Comparison of ENCODE assay signal across 1 cellular context in the genomic region with DNA sequence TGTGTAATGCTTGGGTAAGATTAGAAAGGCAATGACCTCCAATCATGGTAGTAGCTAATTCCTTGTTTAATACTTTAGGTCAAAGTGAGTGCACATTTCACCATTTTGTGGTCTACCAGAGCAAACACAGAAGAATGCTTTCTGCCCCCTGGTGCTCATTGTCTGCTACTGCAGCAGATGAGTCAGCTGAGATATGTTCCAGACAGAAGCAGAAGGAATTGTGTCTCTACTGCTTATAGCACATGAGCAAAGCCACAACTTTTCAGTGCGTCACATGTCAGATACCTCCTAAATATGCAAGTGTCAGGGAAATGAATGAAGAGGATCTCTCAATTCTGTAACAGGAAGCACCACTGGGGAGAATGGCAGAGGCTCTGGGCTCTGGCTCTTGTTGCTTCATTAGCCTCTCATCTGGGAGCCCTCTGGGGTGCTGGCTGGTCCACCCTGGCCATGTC.
TF ChIP-seq lines count a peak whose summit lies in the region.

No MANE protein-coding gene starts in this region.

TF ChIP-seq in HepG2, 621 proteins besides CTCF, POLR2A, EP300 and RAD21 (continued from another document and continues in another):
- TF ChIP-seq, protein P1, sequence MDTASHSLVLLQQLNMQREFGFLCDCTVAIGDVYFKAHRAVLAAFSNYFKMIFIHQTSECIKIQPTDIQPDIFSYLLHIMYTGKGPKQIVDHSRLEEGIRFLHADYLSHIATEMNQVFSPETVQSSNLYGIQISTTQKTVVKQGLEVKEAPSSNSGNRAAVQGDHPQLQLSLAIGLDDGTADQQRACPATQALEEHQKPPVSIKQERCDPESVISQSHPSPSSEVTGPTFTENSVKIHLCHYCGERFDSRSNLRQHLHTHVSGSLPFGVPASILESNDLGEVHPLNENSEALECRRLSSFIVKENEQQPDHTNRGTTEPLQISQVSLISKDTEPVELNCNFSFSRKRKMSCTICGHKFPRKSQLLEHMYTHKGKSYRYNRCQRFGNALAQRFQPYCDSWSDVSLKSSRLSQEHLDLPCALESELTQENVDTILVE (CRISPR knock-in tag; IDR thresholded peaks at IDR 0.05) = 0 out of 2 replicates have a peak, but pooled peaks have one; percentile 32
- TF ChIP-seq, protein P2, sequence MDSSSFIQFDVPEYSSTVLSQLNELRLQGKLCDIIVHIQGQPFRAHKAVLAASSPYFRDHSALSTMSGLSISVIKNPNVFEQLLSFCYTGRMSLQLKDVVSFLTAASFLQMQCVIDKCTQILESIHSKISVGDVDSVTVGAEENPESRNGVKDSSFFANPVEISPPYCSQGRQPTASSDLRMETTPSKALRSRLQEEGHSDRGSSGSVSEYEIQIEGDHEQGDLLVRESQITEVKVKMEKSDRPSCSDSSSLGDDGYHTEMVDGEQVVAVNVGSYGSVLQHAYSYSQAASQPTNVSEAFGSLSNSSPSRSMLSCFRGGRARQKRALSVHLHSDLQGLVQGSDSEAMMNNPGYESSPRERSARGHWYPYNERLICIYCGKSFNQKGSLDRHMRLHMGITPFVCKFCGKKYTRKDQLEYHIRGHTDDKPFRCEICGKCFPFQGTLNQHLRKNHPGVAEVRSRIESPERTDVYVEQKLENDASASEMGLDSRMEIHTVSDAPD (CRISPR knock-in tag; IDR thresholded peaks at IDR 0.05) = no peak
- TF ChIP-seq ZNF20 (CRISPR knock-in tag; IDR thresholded peaks at IDR 0.05) (no peak), ZSCAN12 (CRISPR knock-in tag; IDR thresholded peaks at IDR 0.05) (no peak), ZIK1 (CRISPR knock-in tag; IDR thresholded peaks at IDR 0.05; ENCODE audit: borderline replicate concordance, low read depth) (no peak), EHMT2 (IDR thresholded peaks at IDR 0.05; ENCODE audit: borderline replicate concordance, low read depth, low read length) (no peak), ZNF296 (CRISPR knock-in tag; conservative IDR thresholded peaks at IDR 0.05) (no peak), RBM39 (IDR thresholded peaks at IDR 0.05; ENCODE audit: low read depth, low read length, poor library complexity, severe bottlenecking) (no peak), ZNF282 (IDR thresholded peaks at IDR 0.05; ENCODE audit: partially characterized antibody) (no peak), ZNF660 (CRISPR knock-in tag; IDR thresholded peaks at IDR 0.05; ENCODE audit: borderline replicate concordance, low read depth) (no peak), CREB1 (IDR thresholded peaks at IDR 0.05) (no peak), CREB1 (CRISPR knock-in tag; IDR thresholded peaks at IDR 0.05) (no peak), ZNF496 (CRISPR knock-in tag; IDR thresholded peaks at IDR 0.05; ENCODE audit: insufficient replicate concordance) (no peak), ARNT2 (CRISPR knock-in tag; IDR thresholded peaks at IDR 0.05; ENCODE audit: low read depth) (no peak), ZBTB7B (CRISPR knock-in tag; IDR thresholded peaks at IDR 0.05) (0 out of 2 replicates have a peak, but pooled peaks have one; percentile 18), PAX8 (CRISPR knock-in tag; IDR thresholded peaks at IDR 0.05; ENCODE audit: borderline replicate concordance) (no peak), SMYD3 (CRISPR knock-in tag; IDR thresholded peaks at IDR 0.05) (no peak), ZBTB7A (CRISPR knock-in tag; IDR thresholded peaks at IDR 0.05) (no peak), SIN3A (IDR thresholded peaks at IDR 0.05; ENCODE audit: borderline replicate concordance, low read depth, low read length) (no peak), ZFY (CRISPR knock-in tag; IDR thresholded peaks at IDR 0.05) (no peak), MED13 (CRISPR knock-in tag; IDR thresholded peaks at IDR 0.05) (no peak), RFXANK (CRISPR knock-in tag; IDR thresholded peaks at IDR 0.05) (no peak), TP53 (CRISPR knock-in tag; conservative IDR thresholded peaks at IDR 0.05) (no peak), PPARG (CRISPR knock-in tag; conservative IDR thresholded peaks at IDR 0.05) (0 out of 2 replicates have a peak, but pooled peaks have one; percentile 36), ZC3H13 (CRISPR knock-in tag; IDR thresholded peaks at IDR 0.05) (no peak), MZF1 (CRISPR knock-in tag; IDR thresholded peaks at IDR 0.05; ENCODE audit: borderline replicate concordance) (no peak), CEBPB (IDR thresholded peaks at IDR 0.05; ENCODE audit: borderline replicate concordance, low read depth, low read length) (no peak), RBM22 (optimal IDR thresholded peaks at IDR 0.05; ENCODE audit: low read length) (no peak), CBX1 (IDR thresholded peaks at IDR 0.05; ENCODE audit: low read depth) (no peak), ELF1 (CRISPR knock-in tag; IDR thresholded peaks at IDR 0.05) (no peak), BHLHE40 (IDR thresholded peaks at IDR 0.05; ENCODE audit: low read length) (no peak), ZNF3 (CRISPR knock-in tag; IDR thresholded peaks at IDR 0.05) (no peak), MTF2 (CRISPR knock-in tag; IDR thresholded peaks at IDR 0.05; ENCODE audit: borderline replicate concordance) (no peak), MAZ (IDR thresholded peaks at IDR 0.05; ENCODE audit: borderline replicate concordance, low read depth, low read length) (no peak), MAZ (CRISPR knock-in tag; IDR thresholded peaks at IDR 0.05; ENCODE audit: low read depth) (no peak)
- TF ChIP-seq, protein P3, sequence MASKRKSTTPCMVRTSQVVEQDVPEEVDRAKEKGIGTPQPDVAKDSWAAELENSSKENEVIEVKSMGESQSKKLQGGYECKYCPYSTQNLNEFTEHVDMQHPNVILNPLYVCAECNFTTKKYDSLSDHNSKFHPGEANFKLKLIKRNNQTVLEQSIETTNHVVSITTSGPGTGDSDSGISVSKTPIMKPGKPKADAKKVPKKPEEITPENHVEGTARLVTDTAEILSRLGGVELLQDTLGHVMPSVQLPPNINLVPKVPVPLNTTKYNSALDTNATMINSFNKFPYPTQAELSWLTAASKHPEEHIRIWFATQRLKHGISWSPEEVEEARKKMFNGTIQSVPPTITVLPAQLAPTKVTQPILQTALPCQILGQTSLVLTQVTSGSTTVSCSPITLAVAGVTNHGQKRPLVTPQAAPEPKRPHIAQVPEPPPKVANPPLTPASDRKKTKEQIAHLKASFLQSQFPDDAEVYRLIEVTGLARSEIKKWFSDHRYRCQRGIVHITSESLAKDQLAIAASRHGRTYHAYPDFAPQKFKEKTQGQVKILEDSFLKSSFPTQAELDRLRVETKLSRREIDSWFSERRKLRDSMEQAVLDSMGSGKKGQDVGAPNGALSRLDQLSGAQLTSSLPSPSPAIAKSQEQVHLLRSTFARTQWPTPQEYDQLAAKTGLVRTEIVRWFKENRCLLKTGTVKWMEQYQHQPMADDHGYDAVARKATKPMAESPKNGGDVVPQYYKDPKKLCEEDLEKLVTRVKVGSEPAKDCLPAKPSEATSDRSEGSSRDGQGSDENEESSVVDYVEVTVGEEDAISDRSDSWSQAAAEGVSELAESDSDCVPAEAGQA (IDR thresholded peaks at IDR 0.05; ENCODE audit: low read depth) = no peak
- TF ChIP-seq, protein P3 (CRISPR knock-in tag; IDR thresholded peaks at IDR 0.05; ENCODE audit: borderline replicate concordance) = no peak
- TF ChIP-seq, protein P4, sequence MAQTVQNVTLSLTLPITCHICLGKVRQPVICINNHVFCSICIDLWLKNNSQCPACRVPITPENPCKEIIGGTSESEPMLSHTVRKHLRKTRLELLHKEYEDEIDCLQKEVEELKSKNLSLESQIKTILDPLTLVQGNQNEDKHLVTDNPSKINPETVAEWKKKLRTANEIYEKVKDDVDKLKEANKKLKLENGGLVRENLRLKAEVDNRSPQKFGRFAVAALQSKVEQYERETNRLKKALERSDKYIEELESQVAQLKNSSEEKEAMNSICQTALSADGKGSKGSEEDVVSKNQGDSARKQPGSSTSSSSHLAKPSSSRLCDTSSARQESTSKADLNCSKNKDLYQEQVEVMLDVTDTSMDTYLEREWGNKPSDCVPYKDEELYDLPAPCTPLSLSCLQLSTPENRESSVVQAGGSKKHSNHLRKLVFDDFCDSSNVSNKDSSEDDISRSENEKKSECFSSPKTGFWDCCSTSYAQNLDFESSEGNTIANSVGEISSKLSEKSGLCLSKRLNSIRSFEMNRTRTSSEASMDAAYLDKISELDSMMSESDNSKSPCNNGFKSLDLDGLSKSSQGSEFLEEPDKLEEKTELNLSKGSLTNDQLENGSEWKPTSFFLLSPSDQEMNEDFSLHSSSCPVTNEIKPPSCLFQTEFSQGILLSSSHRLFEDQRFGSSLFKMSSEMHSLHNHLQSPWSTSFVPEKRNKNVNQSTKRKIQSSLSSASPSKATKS (CRISPR knock-in tag; IDR thresholded peaks at IDR 0.05) = no peak
- TF ChIP-seq, protein P5, sequence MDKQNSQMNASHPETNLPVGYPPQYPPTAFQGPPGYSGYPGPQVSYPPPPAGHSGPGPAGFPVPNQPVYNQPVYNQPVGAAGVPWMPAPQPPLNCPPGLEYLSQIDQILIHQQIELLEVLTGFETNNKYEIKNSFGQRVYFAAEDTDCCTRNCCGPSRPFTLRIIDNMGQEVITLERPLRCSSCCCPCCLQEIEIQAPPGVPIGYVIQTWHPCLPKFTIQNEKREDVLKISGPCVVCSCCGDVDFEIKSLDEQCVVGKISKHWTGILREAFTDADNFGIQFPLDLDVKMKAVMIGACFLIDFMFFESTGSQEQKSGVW (CRISPR knock-in tag; IDR thresholded peaks at IDR 0.05; ENCODE audit: borderline replicate concordance) = no peak
- TF ChIP-seq, protein P6, sequence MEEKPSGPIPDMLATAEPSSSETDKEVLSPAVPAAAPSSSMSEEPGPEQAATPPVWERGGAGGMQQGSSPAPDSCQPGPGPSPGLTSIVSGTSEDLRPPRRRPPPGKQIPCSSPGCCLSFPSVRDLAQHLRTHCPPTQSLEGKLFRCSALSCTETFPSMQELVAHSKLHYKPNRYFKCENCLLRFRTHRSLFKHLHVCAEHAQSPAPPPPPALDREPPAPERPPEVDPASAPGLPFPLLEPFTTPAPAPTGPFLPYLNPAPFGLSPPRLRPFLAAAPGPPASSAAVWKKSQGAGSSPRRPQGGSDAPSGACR (CRISPR knock-in tag; IDR thresholded peaks at IDR 0.05) = no peak
- TF ChIP-seq, protein P7, sequence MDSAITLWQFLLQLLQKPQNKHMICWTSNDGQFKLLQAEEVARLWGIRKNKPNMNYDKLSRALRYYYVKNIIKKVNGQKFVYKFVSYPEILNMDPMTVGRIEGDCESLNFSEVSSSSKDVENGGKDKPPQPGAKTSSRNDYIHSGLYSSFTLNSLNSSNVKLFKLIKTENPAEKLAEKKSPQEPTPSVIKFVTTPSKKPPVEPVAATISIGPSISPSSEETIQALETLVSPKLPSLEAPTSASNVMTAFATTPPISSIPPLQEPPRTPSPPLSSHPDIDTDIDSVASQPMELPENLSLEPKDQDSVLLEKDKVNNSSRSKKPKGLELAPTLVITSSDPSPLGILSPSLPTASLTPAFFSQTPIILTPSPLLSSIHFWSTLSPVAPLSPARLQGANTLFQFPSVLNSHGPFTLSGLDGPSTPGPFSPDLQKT (CRISPR knock-in tag; IDR thresholded peaks at IDR 0.05; ENCODE audit: borderline replicate concordance) = no peak
- TF ChIP-seq, protein P8, sequence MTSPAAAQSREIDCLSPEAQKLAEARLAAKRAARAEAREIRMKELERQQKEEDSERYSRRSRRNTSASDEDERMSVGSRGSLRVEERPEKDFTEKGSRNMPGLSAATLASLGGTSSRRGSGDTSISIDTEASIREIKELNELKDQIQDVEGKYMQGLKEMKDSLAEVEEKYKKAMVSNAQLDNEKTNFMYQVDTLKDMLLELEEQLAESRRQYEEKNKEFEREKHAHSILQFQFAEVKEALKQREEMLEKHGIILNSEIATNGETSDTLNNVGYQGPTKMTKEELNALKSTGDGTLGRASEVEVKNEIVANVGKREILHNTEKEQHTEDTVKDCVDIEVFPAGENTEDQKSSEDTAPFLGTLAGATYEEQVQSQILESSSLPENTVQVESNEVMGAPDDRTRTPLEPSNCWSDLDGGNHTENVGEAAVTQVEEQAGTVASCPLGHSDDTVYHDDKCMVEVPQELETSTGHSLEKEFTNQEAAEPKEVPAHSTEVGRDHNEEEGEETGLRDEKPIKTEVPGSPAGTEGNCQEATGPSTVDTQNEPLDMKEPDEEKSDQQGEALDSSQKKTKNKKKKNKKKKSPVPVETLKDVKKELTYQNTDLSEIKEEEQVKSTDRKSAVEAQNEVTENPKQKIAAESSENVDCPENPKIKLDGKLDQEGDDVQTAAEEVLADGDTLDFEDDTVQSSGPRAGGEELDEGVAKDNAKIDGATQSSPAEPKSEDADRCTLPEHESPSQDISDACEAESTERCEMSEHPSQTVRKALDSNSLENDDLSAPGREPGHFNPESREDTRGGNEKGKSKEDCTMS (CRISPR knock-in tag; conservative IDR thresholded peaks at IDR 0.05) = no peak
- TF ChIP-seq, protein P9, sequence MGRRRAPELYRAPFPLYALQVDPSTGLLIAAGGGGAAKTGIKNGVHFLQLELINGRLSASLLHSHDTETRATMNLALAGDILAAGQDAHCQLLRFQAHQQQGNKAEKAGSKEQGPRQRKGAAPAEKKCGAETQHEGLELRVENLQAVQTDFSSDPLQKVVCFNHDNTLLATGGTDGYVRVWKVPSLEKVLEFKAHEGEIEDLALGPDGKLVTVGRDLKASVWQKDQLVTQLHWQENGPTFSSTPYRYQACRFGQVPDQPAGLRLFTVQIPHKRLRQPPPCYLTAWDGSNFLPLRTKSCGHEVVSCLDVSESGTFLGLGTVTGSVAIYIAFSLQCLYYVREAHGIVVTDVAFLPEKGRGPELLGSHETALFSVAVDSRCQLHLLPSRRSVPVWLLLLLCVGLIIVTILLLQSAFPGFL (CRISPR knock-in tag; IDR thresholded peaks at IDR 0.05) = no peak
- TF ChIP-seq, protein P10, sequence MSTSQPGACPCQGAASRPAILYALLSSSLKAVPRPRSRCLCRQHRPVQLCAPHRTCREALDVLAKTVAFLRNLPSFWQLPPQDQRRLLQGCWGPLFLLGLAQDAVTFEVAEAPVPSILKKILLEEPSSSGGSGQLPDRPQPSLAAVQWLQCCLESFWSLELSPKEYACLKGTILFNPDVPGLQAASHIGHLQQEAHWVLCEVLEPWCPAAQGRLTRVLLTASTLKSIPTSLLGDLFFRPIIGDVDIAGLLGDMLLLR (CRISPR knock-in tag; IDR thresholded peaks at IDR 0.05) = no peak
- TF ChIP-seq, protein P11, sequence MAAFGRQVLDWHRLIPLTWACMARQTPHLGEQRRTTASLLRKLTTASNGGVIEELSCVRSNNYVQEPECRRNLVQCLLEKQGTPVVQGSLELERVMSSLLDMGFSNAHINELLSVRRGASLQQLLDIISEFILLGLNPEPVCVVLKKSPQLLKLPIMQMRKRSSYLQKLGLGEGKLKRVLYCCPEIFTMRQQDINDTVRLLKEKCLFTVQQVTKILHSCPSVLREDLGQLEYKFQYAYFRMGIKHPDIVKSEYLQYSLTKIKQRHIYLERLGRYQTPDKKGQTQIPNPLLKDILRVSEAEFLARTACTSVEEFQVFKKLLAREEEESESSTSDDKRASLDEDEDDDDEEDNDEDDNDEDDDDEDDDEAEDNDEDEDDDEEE (CRISPR knock-in tag; IDR thresholded peaks at IDR 0.05) = no peak
